26 cellular contexts compared by ENCODE assay signal in the genomic region with DNA sequence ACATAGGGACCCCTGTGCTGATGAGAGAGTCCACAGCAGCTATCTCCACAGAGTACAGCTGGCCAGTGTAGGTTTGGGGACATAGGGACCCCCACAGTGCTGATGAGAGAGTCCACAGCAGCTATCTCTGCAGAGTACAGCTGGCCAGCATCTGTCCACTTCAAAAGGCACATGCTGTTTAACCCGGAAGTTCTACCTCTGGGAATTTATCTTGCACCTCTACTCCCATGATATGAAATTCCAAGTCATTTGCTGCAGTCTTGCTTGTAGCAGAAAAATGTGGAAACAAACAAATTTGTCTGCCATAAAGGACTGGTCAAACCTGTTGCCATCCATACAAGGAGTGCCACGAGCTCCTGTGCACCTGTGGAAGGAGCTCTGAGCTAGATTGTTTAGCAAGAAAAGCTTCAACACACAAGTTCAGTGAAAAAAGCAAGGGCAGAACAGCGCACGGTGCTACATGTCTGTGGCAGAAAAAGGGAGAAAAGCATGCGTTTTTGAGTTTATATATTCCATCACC. TPM values are rescaled to one million over a fixed set of nuclear protein-coding genes. Genes with fewer than 3 reads are reported as not detected.
DNase-seq lines count a peak whose midpoint lies in the region; ATAC-seq, FAIRE-seq and TF ChIP-seq lines count a peak whose summit lies in the region.
"Had no signal": no experiment of that assay in that cellular context is flagged by ENCODE, and none has a peak within 500 bp of the region (broad histone marks: within the 10 kb centered on the region; RNA-seq: fewer than 3 reads in every experiment).

No MANE protein-coding gene starts in this region.

- peaks cover 32% of the 10 kb centered on the region for H3K4me1 ChIP-seq in HepG2 (ENCODE audit: insufficient read depth, low read length)
- H3K4me1 ChIP-seq in right lobe of liver = peaks cover 0 to 12% (median 0%) of the 10 kb centered on the region in 4 donors
- H3K4me1 ChIP-seq in hepatocyte (ENCODE audit: insufficient read depth) = peaks cover 18% of the 10 kb centered on the region
- H3K4me1 ChIP-seq in prostate gland (replicated peaks) = peaks cover 20% of the 10 kb centered on the region

- peaks cover 15% of the 10 kb centered on the region for H3K4me1 Mint-ChIP-seq in activated T-cell treated with anti-CD3 and anti-CD28 coated beads, Interleukin-2, amount 50 U/mL, for 72 hours (ENCODE audit: low read depth)

- TF ChIP-seq POLR2A in HepG2 (IDR thresholded peaks at IDR 0.05; ENCODE audit: insufficient read depth in 1 of 2, low read depth in 2 of 2, low read length in 2 of 2) (no peak), right lobe of liver (IDR thresholded peaks at IDR 0.05) (no peak), prostate gland (IDR thresholded peaks at IDR 0.05) (no peak)

- H3K27me3 ChIP-seq in HepG2 (ENCODE audit: control insufficient read depth in 1 of 2, insufficient read depth in 2 of 2, low read length in 2 of 2) (no peaks in the 10 kb centered on the region), right lobe of liver (no peaks in the 10 kb centered on the region), hepatocyte (no peaks in the 10 kb centered on the region), prostate gland (replicated peaks; ENCODE audit: insufficient read depth) (no peaks in the 10 kb centered on the region)
- H3K27me3 ChIP-seq: right atrium auricular region had no signal

- in situ Hi-C loops in HepG2 (cut with HindIII; ENCODE audit: extremely low pct_ligation_motif_present, low pct_unique_long_range_greater_than_20kb) = no loop called here

- BruUV-seq in HepG2 (replicated peaks; lab: Mats Ljungman, UMichigan) = no TSS peak

- no peak overlapping the region for H3K9ac ChIP-seq in HepG2 (ENCODE audit: insufficient read depth, low read depth, low read length)

- H3K4me3 ChIP-seq in HepG2 (replicated peaks in 1 of 3; ENCODE audit: insufficient read depth in 1 of 3, low read depth in 2 of 3, low read length in 3 of 3) (no peak overlapping the region), right lobe of liver (no peak overlapping the region), hepatocyte (no peak overlapping the region), prostate gland (no peak overlapping the region)
- H3K4me3 ChIP-seq: right atrium auricular region, SK-N-MC had no signal

- no peak for TF ChIP-seq EP300 in HepG2 (IDR thresholded peaks at IDR 0.05; ENCODE audit: low read depth in 2 of 2, low read length in 2 of 2)
- TF ChIP-seq EP300 in HepG2 (CRISPR knock-in tag; IDR thresholded peaks at IDR 0.05; ENCODE audit: borderline replicate concordance) = no peak

- H3K79me2 ChIP-seq in HepG2 (ENCODE audit: insufficient read depth, low read length) (no peaks in the 10 kb centered on the region), hepatocyte (no peaks in the 10 kb centered on the region)

- 44% methylated on average over 5 of the region's 5 CpGs for WGBS in HepG2 (ENCODE audit: low lambda C conversion rate)
- 82% methylated on average over 3 of the region's 5 CpGs for WGBS in right lobe of liver (ENCODE audit: insufficient coverage, low coverage, low lambda C conversion rate, missing lambda C conversion rate)
- WGBS in hepatocyte (ENCODE audit: low lambda C conversion rate, missing lambda C conversion rate) = 73% methylated on average over 5 of the region's 5 CpGs
- 54% methylated on average over 5 of the region's 5 CpGs for WGBS in prostate gland

- CTCF ChIA-PET in HepG2 (lab: Yijun Ruan, JAX; ENCODE audit: low intra/inter-chr PET ratio, low total read pairs) = no interaction called here

- no peak for TF ChIP-seq CTCF in HepG2 (CRISPR knock-in tag; IDR thresholded peaks at IDR 0.05)
- no peak for TF ChIP-seq CTCF in right lobe of liver (IDR thresholded peaks at IDR 0.05)
- no peak for TF ChIP-seq CTCF in hepatocyte (IDR thresholded peaks at IDR 0.05; ENCODE audit: poor library complexity)
- TF ChIP-seq CTCF in prostate gland (IDR thresholded peaks at IDR 0.05) = no peak

- no peaks in the 10 kb centered on the region for H4K20me1 ChIP-seq in HepG2 (ENCODE audit: insufficient read depth, low read length)
- H4K20me1 ChIP-seq in hepatocyte (ENCODE audit: insufficient read depth, poor library complexity, severe bottlenecking) = no peaks in the 10 kb centered on the region

- DNase-seq in HepG2 (ENCODE audit: low spot score) = no peak
- no peak for DNase-seq in right lobe of liver
- DNase-seq in hepatocyte (ENCODE audit: low spot score) = no peak
- peak; percentile 39 for DNase-seq in prostate gland (ENCODE audit: low spot score)
- DNase-seq in activated T-cell treated with anti-CD3 and anti-CD28 coated beads, Interleukin-2, amount 50 U/mL, for 72 hours = no peak
- DNase-seq: activated CD4-positive, alpha-beta T cell treated with anti-CD3 and anti-CD28 coated beads for 4 hours; activated gamma-delta T cell treated with Interleukin-2 at 50 U/mL for 16 hours; activated T-cell treated with anti-CD3 and anti-CD28 coated beads, Interleukin-2, amount 50 U/mL, for 24 hours; cerebellar nuclear complex; DMS79; GDM1; GOT3; natural killer cell; NCI-H1105 treated with DMSO at 0.1 percent for 48 hours; NCI-H2029; NCI-H526; stimulated activated CD4-positive, alpha-beta T cell treated with anti-CD3 and anti-CD28 coated beads, Interleukin-4, amount 100 ng/mL, for 1 hour had no signal

- intact Hi-C loops in HepG2 (cut with micrococcal nuclease; ENCODE audit: unreplicated experiment) = no loop called here
- intact Hi-C loops in right lobe of liver (cut with DNase I) = no loop called here
- intact Hi-C loops in prostate gland (cut with DNase I) = loop anchor here (10.0 kb wide), 1 partner anchor 146 kb away; no protein-coding TSS in a partner anchor

- H3K36me3 ChIP-seq in HepG2 (replicated peaks in 1 of 2; ENCODE audit: control insufficient read depth in 1 of 2, insufficient read depth in 2 of 2, low read length in 2 of 2) = no peaks in the 10 kb centered on the region
- no peaks in the 10 kb centered on the region for H3K36me3 ChIP-seq in right lobe of liver
- H3K36me3 ChIP-seq in hepatocyte (replicated peaks; ENCODE audit: insufficient read depth, low read depth) = no peaks in the 10 kb centered on the region
- H3K36me3 ChIP-seq in prostate gland = no peaks in the 10 kb centered on the region
- H3K36me3 ChIP-seq: right atrium auricular region had no signal

- H3K9me3 ChIP-seq in HepG2 (ENCODE audit: low read length) (no peaks in the 10 kb centered on the region), right lobe of liver (no peaks in the 10 kb centered on the region), hepatocyte (ENCODE audit: low read depth) (no peaks in the 10 kb centered on the region), prostate gland (no peaks in the 10 kb centered on the region)
- H3K9me3 ChIP-seq: right atrium auricular region had no signal

- H3K36me3 Mint-ChIP-seq in activated T-cell treated with anti-CD3 and anti-CD28 coated beads, Interleukin-2, amount 50 U/mL, for 72 hours (ENCODE audit: insufficient read depth in 2 of 2) = no peaks in the 10 kb centered on the region
- H3K36me3 Mint-ChIP-seq: natural killer cell had no signal

- no peaks in the 10 kb centered on the region for H3K9me3 Mint-ChIP-seq in activated T-cell treated with anti-CD3 and anti-CD28 coated beads, Interleukin-2, amount 50 U/mL, for 72 hours
- H3K9me3 Mint-ChIP-seq: activated T-cell treated with anti-CD3 and anti-CD28 coated beads, Interleukin-2, amount 50 U/mL, for 24 hours; natural killer cell; T-helper 1 cell treated with Interleukin-12 subunit alpha and Interleukin-12 subunit beta and Interleukin-4 antibody, amounts not matched to agents 30 μg/mL and 1 μg/mL, for 36 hours had no signal

- H3K27ac ChIP-seq in HepG2 (ENCODE audit: extremely low read length, insufficient read depth, low read length) = no peak overlapping the region
- H3K27ac ChIP-seq in right lobe of liver = no peak overlapping the region
- H3K27ac ChIP-seq in hepatocyte = peak overlapping the region; percentile 26
- H3K27ac ChIP-seq in prostate gland = peak overlapping the region; percentile 68 to 71
- H3K27ac ChIP-seq: right atrium auricular region, RWPE1, SK-N-MC had no signal

- H3K4me3 Mint-ChIP-seq in activated T-cell treated with anti-CD3 and anti-CD28 coated beads, Interleukin-2, amount 50 U/mL, for 72 hours = no peak overlapping the region
- H3K4me3 Mint-ChIP-seq: activated T-cell treated with anti-CD3 and anti-CD28 coated beads, Interleukin-2, amount 50 U/mL, for 24 hours; B cell; natural killer cell; T-helper 1 cell treated with Interleukin-12 subunit alpha and Interleukin-12 subunit beta and Interleukin-4 antibody, amounts not matched to agents 30 μg/mL and 1 μg/mL, for 36 hours had no signal

- H3K9me2 ChIP-seq in hepatocyte (replicated peaks; ENCODE audit: insufficient read depth) = no peaks in the 10 kb centered on the region

- ATAC-seq in HepG2 (no peak), right lobe of liver (no peak), HG03457 (IDR thresholded peaks at IDR 0.05; ENCODE audit: unreplicated experiment) (no peak), GM19455 (IDR thresholded peaks at IDR 0.05; ENCODE audit: unreplicated experiment) (no peak), HG03565 (IDR thresholded peaks at IDR 0.05; ENCODE audit: unreplicated experiment) (no peak)
- no peak for ATAC-seq in activated T-cell treated with anti-CD3 and anti-CD28 coated beads, Interleukin-2, amount 50 U/mL, for 72 hours (replicated peaks in 1 of 2)
- ATAC-seq: natural killer cell had no signal

- no peak overlapping the region for H2AFZ ChIP-seq in HepG2 (ENCODE audit: low read length)
- H2AFZ ChIP-seq in hepatocyte = no peak overlapping the region

- no peak overlapping the region for H3K27ac Mint-ChIP-seq in activated T-cell treated with anti-CD3 and anti-CD28 coated beads, Interleukin-2, amount 50 U/mL, for 72 hours
- H3K27ac Mint-ChIP-seq: activated T-cell treated with anti-CD3 and anti-CD28 coated beads, Interleukin-2, amount 50 U/mL, for 24 hours; B cell; natural killer cell; T-helper 1 cell treated with Interleukin-12 subunit alpha and Interleukin-12 subunit beta and Interleukin-4 antibody, amounts not matched to agents 30 μg/mL and 1 μg/mL, for 36 hours had no signal

- peaks cover 18% of the 10 kb centered on the region for H3K27me3 Mint-ChIP-seq in activated T-cell treated with anti-CD3 and anti-CD28 coated beads, Interleukin-2, amount 50 U/mL, for 72 hours (ENCODE audit: low read depth)

- FAIRE-seq in HepG2 (lab: Jason Lieb, UNC) = no peak
- FAIRE-seq: islet of Langerhans had no signal

- POLR2A ChIA-PET in HepG2 (lab: Yijun Ruan, JAX) = no interaction called here

- no peak for TF ChIP-seq RAD21 in HepG2 (CRISPR knock-in tag; IDR thresholded peaks at IDR 0.05)

- H3K4me2 ChIP-seq in HepG2 (ENCODE audit: low read depth, low read length) = no peak overlapping the region
- no peak overlapping the region for H3K4me2 ChIP-seq in hepatocyte

RNA-seq across cellular contexts. Expression of gene LRRFIP1, which starts 33.1 kb away (rescaled TPM):
- 15.9 and 22.0 TPM in 2 replicates for total RNA-seq in HepG2 (2016; rRNA removed; fragmentation: Illumina TruSeq; extraction: Trizol)
- 11.0 and 11.2 TPM in 2 replicates for total RNA-seq in HepG2 (2016; cell fraction: cytosol; rRNA removed; fragmentation: Illumina TruSeq; extraction: Trizol; ENCODE audit: low read depth)
- 15.6 and 24.6 TPM in 2 replicates for total RNA-seq in HepG2 (2016; cell fraction: insoluble cytoplasmic fraction; rRNA removed; fragmentation: Illumina TruSeq; extraction: Trizol)
- 18.1 and 18.4 TPM in 2 replicates for total RNA-seq in HepG2 (2016; cell fraction: membrane; rRNA removed; fragmentation: Illumina TruSeq; extraction: Trizol)
- 31.0 and 33.7 TPM in 2 replicates for total RNA-seq in HepG2 (2016; cell fraction: nucleus; rRNA removed; fragmentation: Illumina TruSeq; extraction: Trizol)
- 31.2 and 40.5 TPM in 2 replicates for polyA plus RNA-seq in HepG2 (2011; rRNA removed)
- polyA plus RNA-seq in HepG2 (2011; cell fraction: cytosol; rRNA removed) = 19.8 and 25.0 TPM in 2 replicates
- 43.1 TPM in 2 replicates for polyA plus RNA-seq in HepG2 (2011; cell fraction: nucleus; rRNA removed)
- 48.6 and 68.2 TPM in 2 replicates for polyA plus RNA-seq in HepG2 (2012)
- polyA plus RNA-seq in HepG2 (2016; cell fraction: cytosol; fragmentation: Illumina TruSeq; extraction: Trizol; ENCODE audit: low read depth) = 5.6 and 6.5 TPM in 2 replicates
- polyA plus RNA-seq in HepG2 (2016; cell fraction: insoluble cytoplasmic fraction; fragmentation: Illumina TruSeq; extraction: Trizol; ENCODE audit: low read depth) = 43.3 and 43.5 TPM in 2 replicates
- 10.6 and 13.6 TPM in 2 replicates for polyA plus RNA-seq in HepG2 (2016; cell fraction: membrane; fragmentation: Illumina TruSeq; extraction: Trizol; ENCODE audit: low read depth)
- 55.6 and 61.1 TPM in 2 replicates for polyA plus RNA-seq in HepG2 (2016; cell fraction: nucleus; fragmentation: Illumina TruSeq; extraction: Trizol; ENCODE audit: insufficient read depth, low read depth)
- 26.4 and 35.1 TPM in 2 replicates for polyA minus RNA-seq in HepG2 (2011; rRNA and poly(A)+ RNA removed; ENCODE audit: low replicate concordance)
- 26.2 and 26.7 TPM in 2 replicates for polyA minus RNA-seq in HepG2 (2011; cell fraction: cytosol; rRNA and poly(A)+ RNA removed)
- polyA minus RNA-seq in HepG2 (2011; cell fraction: nucleus; rRNA and poly(A)+ RNA removed) = 97.5 and 100 TPM in 2 replicates
- 10 to 100 TPM; 29.4 to 56.3 (median 49.7) TPM for total RNA-seq in right lobe of liver
- 42.7 and 49.0 TPM in 2 replicates for total RNA-seq in hepatocyte
- polyA plus RNA-seq in hepatocyte = 64.1 and 81.4 TPM in 2 replicates
- total RNA-seq in prostate gland = 10 to 100 TPM; 66.1 to 73.1 TPM
- 100 to 1,000 TPM; 198 to 239 TPM for total RNA-seq in activated T-cell treated with anti-CD3 and anti-CD28 coated beads, Interleukin-2, amount 50 U/mL, for 72 hours

Comparison
In these comparisons a context has a peak if more than half of its experiments do, and no peak if none do; other contexts are left out.
1. H3K27ac ChIP-seq: peak in hepatocyte (single experiment) and prostate gland (2 of 2); none in HepG2 (single experiment) and right lobe of liver (0 of 3).